Comparison of ENCODE assay signal across 1 cellular context in the genomic region with DNA sequence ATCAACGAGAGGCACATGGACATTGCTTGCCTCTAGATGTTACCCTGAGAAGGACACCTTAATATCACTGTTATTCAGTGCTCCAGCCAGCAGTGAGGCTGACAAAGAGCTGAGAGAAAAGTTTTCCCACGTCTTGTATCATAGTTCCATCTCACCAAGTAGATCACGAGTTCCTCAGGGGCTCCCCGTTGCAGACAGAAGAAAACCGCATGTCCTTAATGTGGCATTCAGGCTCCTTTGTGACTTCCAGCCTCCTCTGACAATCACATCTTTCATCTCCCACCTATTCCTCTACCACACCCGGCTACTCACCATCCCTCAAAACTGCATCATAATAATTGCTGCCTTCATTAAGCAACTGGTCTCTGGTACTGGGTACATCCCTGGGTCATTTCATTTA.
TF ChIP-seq lines count a peak whose summit lies in the region.

No MANE protein-coding gene starts in this region.

TF ChIP-seq in GM23338, 12 proteins besides CTCF, POLR2A, EP300 and RAD21 (continued from another document):
- TF ChIP-seq, protein P1, sequence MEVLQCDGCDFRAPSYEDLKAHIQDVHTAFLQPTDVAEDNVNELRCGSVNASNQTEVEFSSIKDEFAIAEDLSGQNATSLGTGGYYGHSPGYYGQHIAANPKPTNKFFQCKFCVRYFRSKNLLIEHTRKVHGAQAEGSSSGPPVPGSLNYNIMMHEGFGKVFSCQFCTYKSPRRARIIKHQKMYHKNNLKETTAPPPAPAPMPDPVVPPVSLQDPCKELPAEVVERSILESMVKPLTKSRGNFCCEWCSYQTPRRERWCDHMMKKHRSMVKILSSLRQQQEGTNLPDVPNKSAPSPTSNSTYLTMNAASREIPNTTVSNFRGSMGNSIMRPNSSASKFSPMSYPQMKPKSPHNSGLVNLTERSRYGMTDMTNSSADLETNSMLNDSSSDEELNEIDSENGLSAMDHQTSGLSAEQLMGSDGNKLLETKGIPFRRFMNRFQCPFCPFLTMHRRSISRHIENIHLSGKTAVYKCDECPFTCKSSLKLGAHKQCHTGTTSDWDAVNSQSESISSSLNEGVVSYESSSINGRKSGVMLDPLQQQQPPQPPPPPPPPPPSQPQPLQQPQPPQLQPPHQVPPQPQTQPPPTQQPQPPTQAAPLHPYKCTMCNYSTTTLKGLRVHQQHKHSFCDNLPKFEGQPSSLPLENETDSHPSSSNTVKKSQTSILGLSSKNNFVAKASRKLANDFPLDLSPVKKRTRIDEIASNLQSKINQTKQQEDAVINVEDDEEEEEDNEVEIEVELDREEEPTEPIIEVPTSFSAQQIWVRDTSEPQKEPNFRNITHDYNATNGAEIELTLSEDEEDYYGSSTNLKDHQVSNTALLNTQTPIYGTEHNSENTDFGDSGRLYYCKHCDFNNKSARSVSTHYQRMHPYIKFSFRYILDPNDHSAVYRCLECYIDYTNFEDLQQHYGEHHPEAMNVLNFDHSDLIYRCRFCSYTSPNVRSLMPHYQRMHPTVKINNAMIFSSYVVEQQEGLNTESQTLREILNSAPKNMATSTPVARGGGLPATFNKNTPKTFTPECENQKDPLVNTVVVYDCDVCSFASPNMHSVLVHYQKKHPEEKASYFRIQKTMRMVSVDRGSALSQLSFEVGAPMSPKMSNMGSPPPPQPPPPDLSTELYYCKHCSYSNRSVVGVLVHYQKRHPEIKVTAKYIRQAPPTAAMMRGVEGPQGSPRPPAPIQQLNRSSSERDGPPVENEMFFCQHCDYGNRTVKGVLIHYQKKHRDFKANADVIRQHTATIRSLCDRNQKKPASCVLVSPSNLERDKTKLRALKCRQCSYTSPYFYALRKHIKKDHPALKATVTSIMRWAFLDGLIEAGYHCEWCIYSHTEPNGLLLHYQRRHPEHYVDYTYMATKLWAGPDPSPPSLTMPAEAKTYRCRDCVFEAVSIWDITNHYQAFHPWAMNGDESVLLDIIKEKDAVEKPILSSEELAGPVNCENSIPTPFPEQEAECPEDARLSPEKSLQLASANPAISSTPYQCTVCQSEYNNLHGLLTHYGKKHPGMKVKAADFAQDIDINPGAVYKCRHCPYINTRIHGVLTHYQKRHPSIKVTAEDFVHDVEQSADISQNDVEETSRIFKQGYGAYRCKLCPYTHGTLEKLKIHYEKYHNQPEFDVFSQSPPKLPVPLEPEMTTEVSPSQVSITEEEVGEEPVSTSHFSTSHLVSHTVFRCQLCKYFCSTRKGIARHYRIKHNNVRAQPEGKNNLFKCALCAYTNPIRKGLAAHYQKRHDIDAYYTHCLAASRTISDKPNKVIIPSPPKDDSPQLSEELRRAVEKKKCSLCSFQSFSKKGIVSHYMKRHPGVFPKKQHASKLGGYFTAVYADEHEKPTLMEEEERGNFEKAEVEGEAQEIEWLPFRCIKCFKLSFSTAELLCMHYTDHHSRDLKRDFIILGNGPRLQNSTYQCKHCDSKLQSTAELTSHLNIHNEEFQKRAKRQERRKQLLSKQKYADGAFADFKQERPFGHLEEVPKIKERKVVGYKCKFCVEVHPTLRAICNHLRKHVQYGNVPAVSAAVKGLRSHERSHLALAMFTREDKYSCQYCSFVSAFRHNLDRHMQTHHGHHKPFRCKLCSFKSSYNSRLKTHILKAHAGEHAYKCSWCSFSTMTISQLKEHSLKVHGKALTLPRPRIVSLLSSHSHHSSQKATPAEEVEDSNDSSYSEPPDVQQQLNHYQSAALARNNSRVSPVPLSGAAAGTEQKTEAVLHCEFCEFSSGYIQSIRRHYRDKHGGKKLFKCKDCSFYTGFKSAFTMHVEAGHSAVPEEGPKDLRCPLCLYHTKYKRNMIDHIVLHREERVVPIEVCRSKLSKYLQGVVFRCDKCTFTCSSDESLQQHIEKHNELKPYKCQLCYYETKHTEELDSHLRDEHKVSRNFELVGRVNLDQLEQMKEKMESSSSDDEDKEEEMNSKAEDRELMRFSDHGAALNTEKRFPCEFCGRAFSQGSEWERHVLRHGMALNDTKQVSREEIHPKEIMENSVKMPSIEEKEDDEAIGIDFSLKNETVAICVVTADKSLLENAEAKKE (CRISPR knock-in tag; IDR thresholded peaks at IDR 0.05): no peak
- TF ChIP-seq CREB1 (CRISPR knock-in tag; IDR thresholded peaks at IDR 0.05; ENCODE audit: low read depth) (no peak), ZNF331 (CRISPR knock-in tag; IDR thresholded peaks at IDR 0.05; ENCODE audit: low read depth) (no peak), JUNB (IDR thresholded peaks at IDR 0.05; ENCODE audit: unreplicated experiment) (no peak)
